ENCODE assay signal across 26 cellular contexts in genomic region chr20:16179919-16180318, GRCh38.
"Had no signal": no experiment of that assay in that cellular context is flagged by ENCODE, and none has a peak within 500 bp of the region (broad histone marks: within the 10 kb centered on the region; RNA-seq: fewer than 3 reads in every experiment).

No MANE protein-coding gene starts in this region.

- H3K9me3 ChIP-seq: colonic mucosa, esophagus squamous epithelium, gastrocnemius medialis, left lung, mucosa of descending colon had no signal

- DNase-seq: colonic mucosa; cortex of kidney; effector CD8-positive, alpha-beta T cell; effector memory CD8-positive, alpha-beta T cell; endodermal cell; erythroblast; esophagus squamous epithelium; foreskin fibroblast; foreskin melanocyte; gastrocnemius medialis; glutamatergic neuron; head of caudate nucleus; heart right ventricle; hippocampal formation; left cardiac atrium; left lung; left ventricle myocardium superior; lower lobe of right lung; mesenchymal stem cell; mucosa of descending colon; naive B cell had no signal

- H3K4me1 ChIP-seq: colonic mucosa, esophagus squamous epithelium, gastrocnemius medialis, heart right ventricle, left lung, lower lobe of right lung had no signal

- H3K36me3 ChIP-seq: colonic mucosa, esophagus squamous epithelium, gastrocnemius medialis, heart right ventricle, left lung, lower lobe of right lung had no signal

- ATAC-seq: effector memory CD8-positive, alpha-beta T cell; esophagus mucosa; gastrocnemius medialis; heart right ventricle; left cardiac atrium; left lung; left ventricle myocardium superior; lower lobe of right lung; mucosa of descending colon had no signal

- H3K4me3 ChIP-seq: colonic mucosa, esophagus squamous epithelium, gastrocnemius medialis, heart right ventricle, left lung, lower lobe of right lung, mucosa of descending colon had no signal

- H3K27me3 ChIP-seq: colonic mucosa, esophagus squamous epithelium, gastrocnemius medialis, left lung had no signal

- FAIRE-seq: endometrium, islet of Langerhans, keratinocyte had no signal

- H3K27ac ChIP-seq: colonic mucosa, epithelial cell of prostate, esophagus squamous epithelium, gastrocnemius medialis, heart right ventricle, left lung, lower lobe of right lung had no signal
